ENCODE assay signal across 9 cellular contexts in the genomic region with DNA sequence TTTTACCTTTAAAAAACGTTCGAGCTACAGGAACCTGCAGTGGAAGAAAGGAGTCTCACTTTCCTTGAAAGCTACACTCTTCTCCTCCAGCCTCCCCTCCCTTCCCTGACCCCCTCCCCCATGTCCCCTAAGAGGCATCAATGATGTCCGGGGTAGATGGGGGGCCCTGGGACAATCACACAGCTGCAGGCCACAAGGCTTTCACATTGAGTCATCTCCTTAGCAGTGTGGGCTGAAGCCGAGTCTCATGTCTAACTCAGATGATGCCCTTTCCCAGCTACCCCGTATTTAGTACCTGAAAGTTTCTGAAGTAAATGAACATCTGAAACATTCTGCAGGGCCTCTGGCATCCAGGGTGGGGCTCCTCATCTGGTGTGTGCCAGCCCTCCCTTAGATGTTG. TPM values are rescaled to one million over a fixed set of nuclear protein-coding genes. Genes with fewer than 3 reads are reported as not detected.
DNase-seq lines count a peak whose midpoint lies in the region; ATAC-seq and TF ChIP-seq lines count a peak whose summit lies in the region.
"Had no signal": no experiment of that assay in that cellular context is flagged by ENCODE, and none has a peak within 500 bp of the region (broad histone marks: within the 10 kb centered on the region; RNA-seq: fewer than 3 reads in every experiment).

No MANE protein-coding gene starts in this region.

- TF ChIP-seq CTCF in omental fat pad (IDR thresholded peaks at IDR 0.05) = no peak

- DNase-seq in fibroblast of peridontal ligament (ENCODE audit: extremely low read depth) (peak; percentile 14), HCEC 1CT (no peak), HEK293T (ENCODE audit: extremely low spot score) (no peak), omental fat pad (ENCODE audit: low spot score) (no peak), dedifferentiated amniotic fluid mesenchymal stem cell (ENCODE audit: extremely low spot score) (no peak)

- TF ChIP-seq POLR2A in GM15510 (IDR thresholded peaks at IDR 0.05; ENCODE audit: borderline replicate concordance, extremely low read depth, insufficient read length) = peak; percentile 22

- POLR2A ChIA-PET in HEK293T (lab: Yijun Ruan, JAX) = no interaction called here

- CTCF ChIA-PET in HEK293T (lab: Yijun Ruan, JAX) = no interaction called here

- ATAC-seq in GM19467 (IDR thresholded peaks at IDR 0.05; ENCODE audit: unreplicated experiment) (peak; percentile 84), HG03342 (IDR thresholded peaks at IDR 0.05; ENCODE audit: unreplicated experiment) (peak; percentile 87), omental fat pad (ENCODE audit: low FRiP score) (no peak)

TF ChIP-seq in HEK293T, 16 proteins besides CTCF, POLR2A, EP300 and RAD21:
- TF ChIP-seq FOXA1 (IDR thresholded peaks at IDR 0.05) (no peak), SUZ12 (IDR thresholded peaks at IDR 0.05) (no peak), SP1 (IDR thresholded peaks at IDR 0.05) (no peak), ELF4 (IDR thresholded peaks at IDR 0.05) (no peak), ARNT (IDR thresholded peaks at IDR 0.05) (no peak), CTBP1 (IDR thresholded peaks at IDR 0.05; ENCODE audit: borderline replicate concordance) (no peak), TARDBP (IDR thresholded peaks at IDR 0.05) (no peak)
- TF ChIP-seq, protein P1, sequence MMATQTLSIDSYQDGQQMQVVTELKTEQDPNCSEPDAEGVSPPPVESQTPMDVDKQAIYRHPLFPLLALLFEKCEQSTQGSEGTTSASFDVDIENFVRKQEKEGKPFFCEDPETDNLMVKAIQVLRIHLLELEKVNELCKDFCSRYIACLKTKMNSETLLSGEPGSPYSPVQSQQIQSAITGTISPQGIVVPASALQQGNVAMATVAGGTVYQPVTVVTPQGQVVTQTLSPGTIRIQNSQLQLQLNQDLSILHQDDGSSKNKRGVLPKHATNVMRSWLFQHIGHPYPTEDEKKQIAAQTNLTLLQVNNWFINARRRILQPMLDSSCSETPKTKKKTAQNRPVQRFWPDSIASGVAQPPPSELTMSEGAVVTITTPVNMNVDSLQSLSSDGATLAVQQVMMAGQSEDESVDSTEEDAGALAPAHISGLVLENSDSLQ (IDR thresholded peaks at IDR 0.05) = no peak

RNA-seq across cellular contexts. Expression of a gene that starts 6.3 kb away (rescaled TPM):
- total RNA-seq in omental fat pad = not detected
- total RNA-seq: HT1080 had no signal

RNA-seq across cellular contexts. Expression of a gene that starts 28.2 kb away (rescaled TPM):
- total RNA-seq in omental fat pad = under 1 TPM in 3 of 4 donors, not detected in 1; 0.09 to 0.95 (median 0.12) TPM
- total RNA-seq: HT1080 had no signal
